1 cellular context compared by ENCODE assay signal in the genomic region with DNA sequence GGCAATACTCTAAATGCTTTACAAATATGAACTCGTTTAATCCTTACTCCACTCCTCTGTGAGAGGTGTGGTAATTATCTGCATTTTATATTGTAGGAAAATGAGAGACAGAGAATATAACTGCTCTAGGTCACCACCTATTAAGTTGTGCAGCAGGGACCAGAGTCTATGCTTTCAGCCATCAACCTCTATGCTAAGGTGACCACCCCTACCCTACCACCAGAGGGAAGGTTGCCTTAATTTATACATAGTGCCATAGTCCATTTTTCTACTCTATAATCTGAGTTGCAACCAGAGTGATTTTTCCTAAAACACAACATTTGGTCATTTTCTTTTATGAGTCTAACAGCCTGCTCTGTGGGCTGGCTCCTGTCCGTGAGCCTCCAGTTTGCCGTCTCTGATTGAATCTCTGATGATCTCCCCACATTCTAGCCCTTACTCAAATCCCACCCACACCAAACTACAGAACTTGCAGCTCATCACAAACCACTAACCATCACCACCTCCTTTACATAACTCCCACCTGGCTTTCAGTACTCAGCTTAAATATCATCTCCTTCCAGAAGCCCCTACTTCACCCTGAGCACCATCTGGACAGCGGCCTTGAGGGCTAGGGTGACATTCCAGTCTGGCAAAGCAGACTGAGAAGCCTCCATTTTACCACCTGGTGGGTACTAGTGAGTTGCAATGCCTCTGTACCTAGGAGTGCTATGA.
TF ChIP-seq lines count a peak whose summit lies in the region.

No MANE protein-coding gene starts in this region.

TF ChIP-seq in GM12878, 131 proteins besides CTCF, POLR2A, EP300 and RAD21:
- TF ChIP-seq PBX3 (IDR thresholded peaks at IDR 0.05; ENCODE audit: insufficient replicate concordance, low read depth, low read length) (no peak), ATF2 (IDR thresholded peaks at IDR 0.05; ENCODE audit: low read length) (peak; percentile 36; the same call in 1 of the 2 replicates), BCLAF1 (IDR thresholded peaks at IDR 0.05) (no peak), FOXM1 (IDR thresholded peaks at IDR 0.05; ENCODE audit: low read depth, low read length) (0 out of 2 replicates have a peak, but pooled peaks have one; percentile 32), CBFB (IDR thresholded peaks at IDR 0.05; ENCODE audit: low read depth) (peak; percentile 42; the same call in 1 of the 2 replicates), POU2F2 (IDR thresholded peaks at IDR 0.05; ENCODE audit: borderline replicate concordance, low read depth, low read length) (peak; percentile 94; the same call in 2 of the 3 replicates), SPI1 (IDR thresholded peaks at IDR 0.05; ENCODE audit: borderline replicate concordance, insufficient read depth, low read depth, low read length) (no peak), RUNX3 (IDR thresholded peaks at IDR 0.05; ENCODE audit: low read length) (peak; percentile 92), JUNB (IDR thresholded peaks at IDR 0.05) (peak; percentile 22; the same call in 1 of the 2 replicates), PAX5 (IDR thresholded peaks at IDR 0.05; ENCODE audit: borderline replicate concordance, low read depth, low read length) (peak; percentile 51; the same call in 1 of the 2 replicates), NBN (IDR thresholded peaks at IDR 0.05) (no peak)
